1 cellular context compared by ENCODE assay signal in genomic region chr20:44962483-44962882, GRCh38.
TF ChIP-seq lines count a peak whose summit lies in the region.

No MANE protein-coding gene starts in this region.

TF ChIP-seq in K562, 482 proteins besides CTCF, POLR2A, EP300 and RAD21:
- no peak for TF ChIP-seq PRPF4 (IDR thresholded peaks at IDR 0.05; ENCODE audit: insufficient read depth, low read depth, low read length, poor library complexity, severe bottlenecking)
- TF ChIP-seq BCOR (IDR thresholded peaks at IDR 0.05) = peak; percentile 98
- TF ChIP-seq ZNF830 (CRISPR knock-in tag; IDR thresholded peaks at IDR 0.05) = no peak
- no peak for TF ChIP-seq POLR2G (IDR thresholded peaks at IDR 0.05; ENCODE audit: low read depth, low read length)
- peak; percentile 78 for TF ChIP-seq DACH1 (IDR thresholded peaks at IDR 0.05; ENCODE audit: partially characterized antibody)
- TF ChIP-seq CBX1 (IDR thresholded peaks at IDR 0.05; ENCODE audit: low read depth) = peak; percentile 68; the same call in 1 of the 2 replicates
- peak; percentile 96 for TF ChIP-seq HLTF (IDR thresholded peaks at IDR 0.05)
- peak; percentile 97 for TF ChIP-seq ZNF316 (IDR thresholded peaks at IDR 0.05)
- no peak for TF ChIP-seq ZNF165 (CRISPR knock-in tag; IDR thresholded peaks at IDR 0.05; ENCODE audit: borderline replicate concordance)
- TF ChIP-seq ZNF586 (CRISPR knock-in tag; conservative IDR thresholded peaks at IDR 0.05) = no peak
- TF ChIP-seq ATF4 (CRISPR knock-in tag; IDR thresholded peaks at IDR 0.05) = no peak
- TF ChIP-seq RCOR1 (IDR thresholded peaks at IDR 0.05; ENCODE audit: borderline replicate concordance in 1 of 2, low read depth in 2 of 2, low read length in 2 of 2) = peak in 1 of 2 experiments; percentile 71; a peak in 2 of 4 replicates
- TF ChIP-seq HDAC2 (IDR thresholded peaks at IDR 0.05) = peak; percentile 57; the same call in 1 of the 2 replicates
- no peak for TF ChIP-seq ZEB2 (IDR thresholded peaks at IDR 0.05)
- TF ChIP-seq PRMT5 (CRISPR knock-in tag; IDR thresholded peaks at IDR 0.05) = no peak
- peak; percentile 96 for TF ChIP-seq RBM25 (IDR thresholded peaks at IDR 0.05; ENCODE audit: low read depth, low read length, severe bottlenecking)
- TF ChIP-seq SMARCA5 (IDR thresholded peaks at IDR 0.05) = peak; percentile 98
- no peak for TF ChIP-seq ELF1 (tag; IDR thresholded peaks at IDR 0.05)
- TF ChIP-seq GATAD2A (IDR thresholded peaks at IDR 0.05) = no peak
- peak; percentile 78 for TF ChIP-seq MAFF (IDR thresholded peaks at IDR 0.05; ENCODE audit: low read length)
- no peak for TF ChIP-seq ZNF766 (CRISPR knock-in tag; conservative IDR thresholded peaks at IDR 0.05)
- no peak for TF ChIP-seq SETDB1 (IDR thresholded peaks at IDR 0.05; ENCODE audit: low read length)
- TF ChIP-seq TAF9B (IDR thresholded peaks at IDR 0.05; ENCODE audit: partially characterized antibody) = peak; percentile 27
- TF ChIP-seq ZNF280A (IDR thresholded peaks at IDR 0.05; ENCODE audit: low read depth, partially characterized antibody) = no peak
- no peak for TF ChIP-seq JUN (IDR thresholded peaks at IDR 0.05; ENCODE audit: borderline replicate concordance, low read depth, low read length)
- no peak for TF ChIP-seq JUN (CRISPR knock-in tag; IDR thresholded peaks at IDR 0.05; ENCODE audit: borderline replicate concordance)
- TF ChIP-seq TRIM24 (IDR thresholded peaks at IDR 0.05) = no peak
- no peak for TF ChIP-seq MAZ (CRISPR knock-in tag; conservative IDR thresholded peaks at IDR 0.05 in 1 of 2, IDR thresholded peaks at IDR 0.05 in 1 of 2)
- no peak for TF ChIP-seq PTRF (tag; IDR thresholded peaks at IDR 0.05)
- TF ChIP-seq GATAD2B (IDR thresholded peaks at IDR 0.05; ENCODE audit: borderline replicate concordance) = no peak
- no peak for TF ChIP-seq THAP12 (CRISPR knock-in tag; IDR thresholded peaks at IDR 0.05)
- peak; percentile 69 for TF ChIP-seq NFE2 (IDR thresholded peaks at IDR 0.05; ENCODE audit: low read depth)
- TF ChIP-seq PHF20 (IDR thresholded peaks at IDR 0.05; ENCODE audit: partially characterized antibody) = peak; percentile 52
- TF ChIP-seq, protein P1, sequence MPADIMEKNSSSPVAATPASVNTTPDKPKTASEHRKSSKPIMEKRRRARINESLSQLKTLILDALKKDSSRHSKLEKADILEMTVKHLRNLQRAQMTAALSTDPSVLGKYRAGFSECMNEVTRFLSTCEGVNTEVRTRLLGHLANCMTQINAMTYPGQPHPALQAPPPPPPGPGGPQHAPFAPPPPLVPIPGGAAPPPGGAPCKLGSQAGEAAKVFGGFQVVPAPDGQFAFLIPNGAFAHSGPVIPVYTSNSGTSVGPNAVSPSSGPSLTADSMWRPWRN (IDR thresholded peaks at IDR 0.05; ENCODE audit: low read depth) = no peak
- no peak for TF ChIP-seq PTTG1 (tag; IDR thresholded peaks at IDR 0.05; ENCODE audit: low read depth)
- TF ChIP-seq PURB (CRISPR knock-in tag; IDR thresholded peaks at IDR 0.05; ENCODE audit: low read depth) = no peak
- no peak for TF ChIP-seq HEY1 (CRISPR knock-in tag; IDR thresholded peaks at IDR 0.05; ENCODE audit: borderline replicate concordance)
- TF ChIP-seq MCM5 (IDR thresholded peaks at IDR 0.05; ENCODE audit: low read depth) = no peak
- no peak for TF ChIP-seq NCOR1 (IDR thresholded peaks at IDR 0.05)
- no peak for TF ChIP-seq SRF (CRISPR knock-in tag; IDR thresholded peaks at IDR 0.05)
- TF ChIP-seq XRCC5 (IDR thresholded peaks at IDR 0.05; ENCODE audit: low read depth, low read length) = no peak
- no peak for TF ChIP-seq BMI1 (IDR thresholded peaks at IDR 0.05; ENCODE audit: low read length)
- TF ChIP-seq, protein P2, sequence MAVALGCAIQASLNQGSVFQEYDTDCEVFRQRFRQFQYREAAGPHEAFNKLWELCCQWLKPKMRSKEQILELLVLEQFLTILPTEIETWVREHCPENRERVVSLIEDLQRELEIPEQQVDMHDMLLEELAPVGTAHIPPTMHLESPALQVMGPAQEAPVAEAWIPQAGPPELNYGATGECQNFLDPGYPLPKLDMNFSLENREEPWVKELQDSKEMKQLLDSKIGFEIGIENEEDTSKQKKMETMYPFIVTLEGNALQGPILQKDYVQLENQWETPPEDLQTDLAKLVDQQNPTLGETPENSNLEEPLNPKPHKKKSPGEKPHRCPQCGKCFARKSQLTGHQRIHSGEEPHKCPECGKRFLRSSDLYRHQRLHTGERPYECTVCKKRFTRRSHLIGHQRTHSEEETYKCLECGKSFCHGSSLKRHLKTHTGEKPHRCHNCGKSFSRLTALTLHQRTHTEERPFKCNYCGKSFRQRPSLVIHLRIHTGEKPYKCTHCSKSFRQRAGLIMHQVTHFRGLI (CRISPR knock-in tag; IDR thresholded peaks at IDR 0.05) = no peak
- TF ChIP-seq MAFG (tag; conservative IDR thresholded peaks at IDR 0.05) = peak; percentile 90
- no peak for TF ChIP-seq DDX20 (tag; IDR thresholded peaks at IDR 0.05; ENCODE audit: low read depth)
- no peak for TF ChIP-seq ZNF57 (CRISPR knock-in tag; IDR thresholded peaks at IDR 0.05)
- TF ChIP-seq NFE2L1 (tag; IDR thresholded peaks at IDR 0.05; ENCODE audit: borderline replicate concordance, low read depth) = peak; percentile 75; the same call in 1 of the 2 replicates
- TF ChIP-seq PHB (CRISPR knock-in tag; IDR thresholded peaks at IDR 0.05) = no peak
- no peak for TF ChIP-seq FOXJ2 (tag; IDR thresholded peaks at IDR 0.05)
- TF ChIP-seq CREB3 (tag; conservative IDR thresholded peaks at IDR 0.05; ENCODE audit: low read depth) = no peak
- no peak for TF ChIP-seq COPS2 (conservative IDR thresholded peaks at IDR 0.05)
- TF ChIP-seq C11orf30 (IDR thresholded peaks at IDR 0.05; ENCODE audit: low read depth) = peak; percentile 91
- TF ChIP-seq FOXO4 (CRISPR knock-in tag; IDR thresholded peaks at IDR 0.05) = no peak
- TF ChIP-seq EWSR1 (IDR thresholded peaks at IDR 0.05; ENCODE audit: borderline replicate concordance, low read depth, partially characterized antibody) = no peak
- peak; percentile 64 to 82 for TF ChIP-seq KDM1A (IDR thresholded peaks at IDR 0.05)
- no peak for TF ChIP-seq SIN3B (IDR thresholded peaks at IDR 0.05; ENCODE audit: low read depth)
- peak; percentile 57 for TF ChIP-seq ADNP (tag; IDR thresholded peaks at IDR 0.05)
- TF ChIP-seq ZNF398 (CRISPR knock-in tag; IDR thresholded peaks at IDR 0.05) = no peak
- no peak for TF ChIP-seq SMARCB1 (IDR thresholded peaks at IDR 0.05; ENCODE audit: insufficient read length, low read depth)
- TF ChIP-seq SMARCE1 (IDR thresholded peaks at IDR 0.05) = no peak
- no peak for TF ChIP-seq CEBPG (CRISPR knock-in tag; IDR thresholded peaks at IDR 0.05)
- no peak for TF ChIP-seq CEBPG (tag; conservative IDR thresholded peaks at IDR 0.05 in 1 of 2, IDR thresholded peaks at IDR 0.05 in 1 of 2)
- peak; percentile 71; the same call in 1 of the 2 replicates for TF ChIP-seq MAFK (IDR thresholded peaks at IDR 0.05; ENCODE audit: low read length)
- no peak for TF ChIP-seq RHOXF2B (CRISPR knock-in tag; conservative IDR thresholded peaks at IDR 0.05)
- TF ChIP-seq HDAC1 (IDR thresholded peaks at IDR 0.05) = peak in 1 of 2 experiments; percentile 12; a peak in 1 of 4 replicates
- TF ChIP-seq CBX3 (IDR thresholded peaks at IDR 0.05; ENCODE audit: borderline replicate concordance in 1 of 2, low read length in 2 of 2) = peak in 1 of 2 experiments; percentile 70; a peak in 1 of 3 replicates
- TF ChIP-seq THRAP3 (IDR thresholded peaks at IDR 0.05; ENCODE audit: borderline replicate concordance) = no peak
- no peak for TF ChIP-seq ZFP1 (CRISPR knock-in tag; IDR thresholded peaks at IDR 0.05)
- no peak for TF ChIP-seq U2AF2 (optimal IDR thresholded peaks at IDR 0.05; ENCODE audit: low read depth, low read length)
- TF ChIP-seq ZNF143 (CRISPR knock-in tag; IDR thresholded peaks at IDR 0.05) = no peak
- TF ChIP-seq ZC3H4 (CRISPR knock-in tag; IDR thresholded peaks at IDR 0.05; ENCODE audit: borderline replicate concordance) = no peak
- TF ChIP-seq ZNF512 (tag; IDR thresholded peaks at IDR 0.05) = no peak
- TF ChIP-seq SMAD2 (IDR thresholded peaks at IDR 0.05; ENCODE audit: low read depth, low read length) = no peak
